ENCODE assay signal across 8 cellular contexts in genomic region chr20:62668441-62669027, GRCh38. TPM values are rescaled to one million over a fixed set of nuclear protein-coding genes. Genes with fewer than 3 reads are reported as not detected.
A peak's percentile ranks its signal among the peaks of the same experiment; 100 is the strongest.
DNase-seq lines count a peak whose midpoint lies in the region; ATAC-seq and TF ChIP-seq lines count a peak whose summit lies in the region.

No MANE protein-coding gene starts in this region.

- H3K36me3 Mint-ChIP-seq in CD4-positive, alpha-beta T cell (ENCODE audit: low read depth): no peaks in the 10 kb centered on the region
- H3K36me3 Mint-ChIP-seq in activated T-cell treated with anti-CD3 and anti-CD28 coated beads, Interleukin-2, amount 50 U/mL, for 24 hours (ENCODE audit: low read depth): peaks cover 84% of the 10 kb centered on the region

- H3K27me3 ChIP-seq in CD4-positive, alpha-beta T cell (ENCODE audit: control insufficient read depth, insufficient read depth, low read length): no peaks in the 10 kb centered on the region
- no peaks in the 10 kb centered on the region for H3K27me3 ChIP-seq in neutrophil

- peaks cover 19 to 23% of the 10 kb centered on the region in 2 experiments for H3K4me1 ChIP-seq in neutrophil (ENCODE audit: control insufficient read depth in 1 of 2, insufficient read depth in 1 of 2, low read depth in 1 of 2, low read length in 1 of 2)

- intact Hi-C loops in CD4-positive, alpha-beta T cell (cut with DNase I, micrococcal nuclease): loop anchor here (1.0 to 5.0 kb wide), 4 partner anchors 123 to 339 kb away; partner anchors contain the start of gene BHLHE23 (in 1 of the 2)

- CTCF ChIA-PET in CD4-positive, alpha-beta T cell (lab: Charles Lee): interaction anchor here (0.7 to 1.0 kb wide), 2 partner anchors 71 to 140 kb away, joined by 3 read pairs; no protein-coding TSS in a partner anchor

- peak; percentile 83 for TF ChIP-seq CTCF in CD4-positive, alpha-beta T cell (IDR thresholded peaks at IDR 0.05)
- peak; percentile 84 for TF ChIP-seq CTCF in neutrophil (IDR thresholded peaks at IDR 0.05)

- no peak overlapping the region for H3K4me3 Mint-ChIP-seq in CD4-positive, alpha-beta T cell
- no peak overlapping the region for H3K4me3 Mint-ChIP-seq in activated T-cell treated with anti-CD3 and anti-CD28 coated beads, Interleukin-2, amount 50 U/mL, for 24 hours

- no peaks in the 10 kb centered on the region for H3K9me3 Mint-ChIP-seq in CD4-positive, alpha-beta T cell
- H3K9me3 Mint-ChIP-seq in activated T-cell treated with anti-CD3 and anti-CD28 coated beads, Interleukin-2, amount 50 U/mL, for 24 hours: no peaks in the 10 kb centered on the region

- H3K27ac Mint-ChIP-seq in CD4-positive, alpha-beta T cell: no peak overlapping the region
- H3K27ac Mint-ChIP-seq in activated T-cell treated with anti-CD3 and anti-CD28 coated beads, Interleukin-2, amount 50 U/mL, for 24 hours: no peak overlapping the region

- POLR2A ChIA-PET in CD4-positive, alpha-beta T cell (lab: Charles Lee): interaction anchor here (0.9 to 1.2 kb wide), 3 partner anchors 123 to 128 kb away, joined by 3 to 4 read pairs (median 3); partner anchors contain the start of gene MRGBP

- no peaks in the 10 kb centered on the region for H3K36me3 ChIP-seq in neutrophil

- H3K27ac ChIP-seq in CD4-positive, alpha-beta T cell (ENCODE audit: low read depth, low read length): no peak overlapping the region
- H3K27ac ChIP-seq in neutrophil: no peak overlapping the region

- no peaks in the 10 kb centered on the region for H3K27me3 Mint-ChIP-seq in CD4-positive, alpha-beta T cell
- no peaks in the 10 kb centered on the region for H3K27me3 Mint-ChIP-seq in activated T-cell treated with anti-CD3 and anti-CD28 coated beads, Interleukin-2, amount 50 U/mL, for 24 hours

- peak in 7 of 10 experiments; percentile 24 to 53 (median 33) for DNase-seq in CD4-positive, alpha-beta T cell
- DNase-seq in HCEC 1CT (peak; percentile 65), NCI-H526 (lab: John Stamatoyannopoulos, UW) (peak; percentile 67 to 91), fibroblast of the conjunctiva (ENCODE audit: low read depth) (peak; percentile 60)
- peak; percentile 51 for DNase-seq in activated T-cell treated with anti-CD3 and anti-CD28 coated beads, Interleukin-2, amount 50 U/mL, for 24 hours

- peak; percentile 52 for ATAC-seq in CD4-positive, alpha-beta T cell (ENCODE audit: poor library complexity)
- ATAC-seq in GM19395 (IDR thresholded peaks at IDR 0.05; ENCODE audit: unreplicated experiment) (no peak), HG03342 (IDR thresholded peaks at IDR 0.05; ENCODE audit: unreplicated experiment) (no peak)

- no peak overlapping the region for H3K4me3 ChIP-seq in neutrophil (ENCODE audit: low read depth in 1 of 2, low read length in 1 of 2)

- no peaks in the 10 kb centered on the region for H3K9me3 ChIP-seq in CD4-positive, alpha-beta T cell (ENCODE audit: control insufficient read depth, low read length)
- H3K9me3 ChIP-seq in neutrophil: no peaks in the 10 kb centered on the region

- H3K4me1 Mint-ChIP-seq in CD4-positive, alpha-beta T cell (ENCODE audit: low read depth): no peaks in the 10 kb centered on the region
- H3K4me1 Mint-ChIP-seq in activated T-cell treated with anti-CD3 and anti-CD28 coated beads, Interleukin-2, amount 50 U/mL, for 24 hours (ENCODE audit: low read depth): no peaks in the 10 kb centered on the region

RNA-seq across cellular contexts. Expression of gene SLCO4A1, which starts 26.2 kb away (rescaled TPM):
- 1 to 10 TPM; 2.3 to 2.5 TPM for total RNA-seq in CD4-positive, alpha-beta T cell

RNA-seq across cellular contexts. Expression of gene NTSR1, which starts 40.1 kb away (rescaled TPM):
- under 1 TPM; 0.55 to 0.56 TPM for total RNA-seq in CD4-positive, alpha-beta T cell
